In genomic region chr16:51762081-51762995, GRCh38 we compare ENCODE assay signal across 8 cellular contexts.
DNase-seq lines count a peak whose midpoint lies in the region; ATAC-seq and TF ChIP-seq lines count a peak whose summit lies in the region.

No MANE protein-coding gene starts in this region.

- no peak overlapping the region for H3K27ac ChIP-seq in esophagus squamous epithelium

- H3K27me3 Mint-ChIP-seq in nephron progenitor cell (ENCODE audit: low read depth, poor library complexity), result no peaks in the 10 kb centered on the region
- H3K27me3 Mint-ChIP-seq in type B pancreatic cell, result peaks cover 62% of the 10 kb centered on the region

- no peaks in the 10 kb centered on the region for H3K36me3 ChIP-seq in esophagus squamous epithelium

- H3K4me1 ChIP-seq in esophagus squamous epithelium, result peaks cover 0 to 8% (median 0%) of the 10 kb centered on the region in 3 donors

- H3K27ac Mint-ChIP-seq in nephron progenitor cell (peak overlapping the region; percentile 89), type B pancreatic cell (no peak overlapping the region)

- intact Hi-C loops in esophagus squamous epithelium (cut with DNase I), result no loop called here

- ATAC-seq in GM19035 (IDR thresholded peaks at IDR 0.05; ENCODE audit: unreplicated experiment) (peak; percentile 93), HG03139 (IDR thresholded peaks at IDR 0.05; ENCODE audit: unreplicated experiment) (peak; percentile 93)

- peak overlapping the region; percentile 87 for H3K4me3 Mint-ChIP-seq in nephron progenitor cell
- H3K4me3 Mint-ChIP-seq in type B pancreatic cell, result peak overlapping the region; percentile 61

- H3K9me3 Mint-ChIP-seq in nephron progenitor cell (no peaks in the 10 kb centered on the region), type B pancreatic cell (no peaks in the 10 kb centered on the region)

- H3K9me3 ChIP-seq in esophagus squamous epithelium, result no peaks in the 10 kb centered on the region

- H3K36me3 Mint-ChIP-seq in nephron progenitor cell (ENCODE audit: low read depth) (no peaks in the 10 kb centered on the region), type B pancreatic cell (no peaks in the 10 kb centered on the region)

- peak; percentile 40 to 85 (median 79) for TF ChIP-seq CTCF in esophagus squamous epithelium (IDR thresholded peaks at IDR 0.05)
- TF ChIP-seq CTCF in nephron progenitor cell (IDR thresholded peaks at IDR 0.05), result peak; percentile 98
- peak; percentile 98 for TF ChIP-seq CTCF in type B pancreatic cell (conservative IDR thresholded peaks at IDR 0.05)

- no peak for TF ChIP-seq POLR2A in esophagus squamous epithelium (IDR thresholded peaks at IDR 0.05)

- DNase-seq in CMK (ENCODE audit: low read depth), result peak; percentile 15
- peak; percentile 24 for DNase-seq in NCI-H2196 treated with DMSO at 0.1 percent for 48 hours (lab: John Stamatoyannopoulos, UW; ENCODE audit: unreplicated experiment)
- DNase-seq in activated CD4-positive, alpha-beta T cell treated with anti-CD3 and anti-CD28 coated beads, Interleukin-2, amount 50 U/mL, for 48 hours, result peak; percentile 60 to 66
- DNase-seq in esophagus squamous epithelium (lab: John Stamatoyannopoulos, UW), result no peak
- peak; percentile 96 for DNase-seq in nephron progenitor cell
- peak; percentile 88 for DNase-seq in type B pancreatic cell (ENCODE audit: extremely low spot score, unreplicated experiment)

- H3K4me1 Mint-ChIP-seq in nephron progenitor cell, result peaks cover 98% of the 10 kb centered on the region
- H3K4me1 Mint-ChIP-seq in type B pancreatic cell (ENCODE audit: unreplicated experiment), result peaks cover 38% of the 10 kb centered on the region

- H3K4me3 ChIP-seq in esophagus squamous epithelium, result no peak overlapping the region

- 22 to 23% methylated on average over 26 to 30 of the region's 30 CpGs for WGBS in esophagus squamous epithelium, 2 donors

- peaks cover 0 to 30% (median 0%) of the 10 kb centered on the region in 4 donors for H3K27me3 ChIP-seq in esophagus squamous epithelium
